In the genomic region with DNA sequence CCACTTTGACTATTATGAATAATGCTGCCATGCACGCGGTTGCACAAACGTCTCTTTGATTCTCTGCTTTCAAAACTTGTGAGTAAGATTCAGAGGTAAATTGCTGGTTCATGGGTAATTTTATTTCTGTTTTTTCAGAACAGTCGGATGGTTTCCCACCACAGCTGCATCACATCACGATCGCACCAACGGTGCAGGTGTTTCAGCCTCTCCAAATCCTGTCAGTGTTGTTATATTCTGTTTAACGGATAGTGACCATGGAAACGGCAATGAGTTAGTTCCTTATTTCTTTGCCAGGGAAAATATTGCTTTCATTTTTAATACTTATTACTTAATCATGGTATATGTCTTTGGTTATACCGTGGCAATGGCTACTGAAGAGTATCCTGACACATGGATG, we compare ENCODE assay signal across 38 cellular contexts. TPM values are rescaled to one million over a fixed set of nuclear protein-coding genes. Genes with fewer than 3 reads are reported as not detected.
"Had no signal": no experiment of that assay in that cellular context is flagged by ENCODE, and none has a peak within 500 bp of the region (broad histone marks: within the 10 kb centered on the region; RNA-seq: fewer than 3 reads in every experiment).

No MANE protein-coding gene starts in this region.

- H3K4me1 Mint-ChIP-seq: activated CD4-positive, alpha-beta T cell treated with anti-CD3 and anti-CD28 coated beads for 36 hours; activated naive CD4-positive, alpha-beta T cell treated with anti-CD3 and anti-CD28 coated beads, Interleukin-2, amount 50 U/mL, for 24 hours; activated naive CD8-positive, alpha-beta T cell treated with anti-CD3 and anti-CD28 coated beads, Interleukin-2, amount 10 ng/mL, durations not matched to agents 7 days and 5 days had no signal

- DNase-seq: activated CD4-positive, alpha-beta memory T cell treated with anti-CD3 and anti-CD28 coated beads for 36 hours; activated CD4-positive, alpha-beta T cell treated with anti-CD3 and anti-CD28 coated beads for 36 hours; activated CD4-positive, alpha-beta T cell treated with anti-CD3 and anti-CD28 coated beads, Interleukin-2, amount 50 U/mL, for 1 hour; activated CD8-positive, alpha-beta memory T cell treated with anti-CD3 and anti-CD28 coated beads, Interleukin-2, amount 50 U/mL, for 4 hours; activated gamma-delta T cell; activated naive CD4-positive, alpha-beta T cell treated with Interleukin-2 at 50 U/mL for 16 hours; activated naive CD8-positive, alpha-beta T cell treated with anti-CD3 and anti-CD28 coated beads, Interleukin-2, amount 10 ng/mL, durations not matched to agents 7 days and 5 days; activated T-cell treated with anti-CD3 and anti-CD28 coated beads for 4 hours; activated T-cell treated with anti-CD3 and anti-CD28 coated beads, Interleukin-2, amount 50 U/mL, for 4 hours; amygdala; body of pancreas; cerebellar nuclear complex; Kasumi-1; KBM-7; MG63; NCI-H1092; NCI-H1436 treated with DMSO at 0.1 percent for 48 hours; NCI-H1694 treated with DMSO at 0.1 percent for 48 hours; NCI-H2029; NCI-H2107; NCI-H2171; NCI-H510A treated with DMSO at 0.1 percent for 48 hours; NCI-H526 treated with DMSO at 0.1 percent for 48 hours; NCI-H774; PC-3; Peyer's patch; RPMI8226; SHP77 treated with DMSO at 0.1 percent for 48 hours; SK-N-SH had no signal

- H3K27ac Mint-ChIP-seq: activated CD4-positive, alpha-beta memory T cell treated with anti-CD3 and anti-CD28 coated beads for 36 hours; activated CD4-positive, alpha-beta T cell treated with anti-CD3 and anti-CD28 coated beads for 36 hours; activated naive CD4-positive, alpha-beta T cell treated with anti-CD3 and anti-CD28 coated beads, Interleukin-2, amount 50 U/mL, for 24 hours; activated naive CD8-positive, alpha-beta T cell treated with anti-CD3 and anti-CD28 coated beads, Interleukin-2, amount 10 ng/mL, durations not matched to agents 7 days and 5 days; T-helper 1 cell treated with Interleukin-12 subunit alpha and Interleukin-12 subunit beta and Interleukin-4 antibody, amounts not matched to agents 30 μg/mL and 1 μg/mL, for 36 hours; T-helper 2 cell treated with Interferon-gamma antibody and Interleukin-4, amounts not matched to agents 5 μg/mL and 100 μg/mL, for 36 hours had no signal

- ATAC-seq: activated CD4-positive, alpha-beta T cell treated with anti-CD3 and anti-CD28 coated beads for 36 hours; activated CD4-positive, CD25-positive, alpha-beta regulatory T cell treated with anti-CD3 and anti-CD28 coated beads, Interleukin-2, amount 50 U/mL, for 24 hours; activated T-cell treated with anti-CD3 and anti-CD28 coated beads, Interleukin-2, amount 50 U/mL, for 4 hours; body of pancreas; PC-3 had no signal

- H3K27me3 Mint-ChIP-seq: activated CD4-positive, alpha-beta memory T cell treated with anti-CD3 and anti-CD28 coated beads for 36 hours; activated CD4-positive, alpha-beta T cell treated with anti-CD3 and anti-CD28 coated beads for 36 hours; activated naive CD4-positive, alpha-beta T cell treated with anti-CD3 and anti-CD28 coated beads, Interleukin-2, amount 50 U/mL, for 24 hours; activated naive CD8-positive, alpha-beta T cell treated with anti-CD3 and anti-CD28 coated beads, Interleukin-2, amount 10 ng/mL, durations not matched to agents 7 days and 5 days had no signal

- FAIRE-seq: astrocyte, TTC549 had no signal

- H3K4me3 Mint-ChIP-seq: activated CD4-positive, alpha-beta memory T cell treated with anti-CD3 and anti-CD28 coated beads for 36 hours; activated CD4-positive, alpha-beta T cell treated with anti-CD3 and anti-CD28 coated beads for 36 hours; activated naive CD4-positive, alpha-beta T cell treated with anti-CD3 and anti-CD28 coated beads, Interleukin-2, amount 50 U/mL, for 24 hours; activated naive CD8-positive, alpha-beta T cell treated with anti-CD3 and anti-CD28 coated beads, Interleukin-2, amount 10 ng/mL, durations not matched to agents 7 days and 5 days; activated T-cell treated with anti-CD3 and anti-CD28 coated beads, Interleukin-2, amount 50 U/mL, for 4 hours; T-helper 1 cell treated with Interleukin-12 subunit alpha and Interleukin-12 subunit beta and Interleukin-4 antibody, amounts not matched to agents 30 μg/mL and 1 μg/mL, for 36 hours; T-helper 2 cell treated with Interferon-gamma antibody and Interleukin-4, amounts not matched to agents 5 μg/mL and 100 μg/mL, for 36 hours had no signal

- H3K27ac ChIP-seq: body of pancreas, breast epithelium, Peyer's patch, SJSA1 had no signal

- H3K36me3 Mint-ChIP-seq: activated naive CD8-positive, alpha-beta T cell treated with anti-CD3 and anti-CD28 coated beads, Interleukin-2, amount 10 ng/mL, durations not matched to agents 7 days and 5 days had no signal

RNA-seq across cellular contexts. Expression of a gene that starts 19.1 kb away (rescaled TPM):
- total RNA-seq: astrocyte, PC-3, SJSA1 had no signal

RNA-seq across cellular contexts. Expression of a gene that starts 47.7 kb away (rescaled TPM):
- total RNA-seq: activated CD4-positive, alpha-beta memory T cell treated with anti-CD3 and anti-CD28 coated beads for 36 hours; activated CD4-positive, alpha-beta T cell treated with anti-CD3 and anti-CD28 coated beads for 36 hours; activated T-cell treated with anti-CD3 and anti-CD28 coated beads, Interleukin-2, amount 50 U/mL, for 4 hours; body of pancreas; cardiac septum; PC-3 had no signal
